10 cellular contexts compared by ENCODE assay signal in genomic region chr3:194592798-194593752, GRCh38. TPM values are rescaled to one million over a fixed set of nuclear protein-coding genes. Genes with fewer than 3 reads are reported as not detected.
DNase-seq lines count a peak whose midpoint lies in the region; ATAC-seq, FAIRE-seq and TF ChIP-seq lines count a peak whose summit lies in the region.
"Had no signal": no experiment of that assay in that cellular context is flagged by ENCODE, and none has a peak within 500 bp of the region (broad histone marks: within the 10 kb centered on the region; RNA-seq: fewer than 3 reads in every experiment).

No MANE protein-coding gene starts in this region.

- FAIRE-seq in small intestine (lab: Jason Lieb, UNC): no peak

- peak; percentile 36; the same call in 1 of the 2 replicates for TF ChIP-seq CTCF in HFFc6 (IDR thresholded peaks at IDR 0.05)

- WGBS in small intestine, 3 donors: 75 to 78% (median 78%) methylated on average over 10 of the region's 10 CpGs

- no peak overlapping the region for H3K4me3 ChIP-seq in small intestine (ENCODE audit: low read depth in 1 of 2, low read length in 2 of 2)

- H3K9me3 ChIP-seq in small intestine (ENCODE audit: control insufficient read depth, low read depth): no peaks in the 10 kb centered on the region

- H3K4me3 Mint-ChIP-seq in HFFc6: peak overlapping the region; percentile 81; the same call in 1 of the 2 replicates
- H3K4me3 Mint-ChIP-seq: activated naive CD4-positive, alpha-beta T cell treated with anti-CD3 and anti-CD28 coated beads, Interleukin-2, amount 10 ng/mL, durations not matched to agents 7 days and 5 days; neural crest cell had no signal

- H3K27me3 ChIP-seq in small intestine (ENCODE audit: control insufficient read depth in 2 of 2, insufficient read depth in 2 of 2, low read length in 2 of 2): no peaks in the 10 kb centered on the region

- peak; percentile 98 for DNase-seq in ACHN
- peak; percentile 99 for DNase-seq in HFFc6
- peak; percentile 91 for DNase-seq in SW480 (ENCODE audit: low spot score)
- DNase-seq in hepatic stellate cell (ENCODE audit: low spot score): peak; percentile 95
- DNase-seq in small intestine: no peak
- DNase-seq in DMS53 treated with DMSO at 0.1 percent for 48 hours (lab: John Stamatoyannopoulos, UW; ENCODE audit: unreplicated experiment): no peak
- DNase-seq: activated naive CD4-positive, alpha-beta T cell treated with anti-CD3 and anti-CD28 coated beads, Interleukin-2, amount 10 ng/mL, durations not matched to agents 7 days and 5 days had no signal

- no peak for ATAC-seq in GM21786 (IDR thresholded peaks at IDR 0.05; ENCODE audit: unreplicated experiment)
- ATAC-seq in HG03571 (IDR thresholded peaks at IDR 0.05; ENCODE audit: unreplicated experiment): no peak

- H3K9me3 Mint-ChIP-seq in HFFc6: no peaks in the 10 kb centered on the region
- H3K9me3 Mint-ChIP-seq: activated naive CD4-positive, alpha-beta T cell treated with anti-CD3 and anti-CD28 coated beads, Interleukin-2, amount 10 ng/mL, durations not matched to agents 7 days and 5 days; neural crest cell had no signal

- H3K36me3 Mint-ChIP-seq in HFFc6 (ENCODE audit: low read depth): peaks cover 19% of the 10 kb centered on the region
- H3K36me3 Mint-ChIP-seq: activated naive CD4-positive, alpha-beta T cell treated with anti-CD3 and anti-CD28 coated beads, Interleukin-2, amount 10 ng/mL, durations not matched to agents 7 days and 5 days had no signal

- no peaks in the 10 kb centered on the region for H3K4me1 ChIP-seq in small intestine (ENCODE audit: control insufficient read depth in 2 of 2, insufficient read depth in 1 of 2, low read depth in 1 of 2, low read length in 1 of 2)

- H3K27ac Mint-ChIP-seq in HFFc6: peak overlapping the region; percentile 68
- H3K27ac Mint-ChIP-seq: activated naive CD4-positive, alpha-beta T cell treated with anti-CD3 and anti-CD28 coated beads, Interleukin-2, amount 10 ng/mL, durations not matched to agents 7 days and 5 days had no signal

- H3K36me3 ChIP-seq in small intestine (ENCODE audit: control insufficient read depth in 2 of 2, insufficient read depth in 2 of 2, low read length in 2 of 2): peaks cover 0 to 2% of the 10 kb centered on the region in 2 donors

- in situ Hi-C loops in ACHN (cut with HindIII; ENCODE audit: low pct_ligation_motif_present, low pct_unique_long_range_greater_than_20kb, low sequenced_read_pairs): no loop called here

- H3K4me1 Mint-ChIP-seq in HFFc6 (ENCODE audit: low read depth): peaks cover 23% of the 10 kb centered on the region

- no peaks in the 10 kb centered on the region for H3K27me3 Mint-ChIP-seq in HFFc6 (ENCODE audit: insufficient read depth)

- H3K27ac ChIP-seq in small intestine (ENCODE audit: low read depth in 1 of 2, low read length in 1 of 2): no peak overlapping the region

RNA-seq across cellular contexts. Expression of gene TMEM44, which starts 40.1 kb away (rescaled TPM):
- 10 to 100 TPM; 11.8 to 14.0 (median 13.2) TPM for total RNA-seq in HFFc6 (2021; fragmentation: NEBNext Ultra II Directional; extraction: Animal tissue kit (Norgen Biotek cat#: 25700))
- 10 to 100 TPM in 1 of 3 donors, 1 to 10 TPM in 2; 2.7 to 12.2 (median 3.6) TPM for polyA plus RNA-seq in small intestine

Comparison
In these comparisons a context has a peak if more than half of its experiments do, and no peak if none do; other contexts are left out.
1. DNase-seq: peak in ACHN (single experiment), HFFc6 (single experiment), SW480 (single experiment) and hepatic stellate cell (single experiment); none in small intestine (single experiment) and DMS53 treated with DMSO at 0.1 percent for 48 hours (single experiment).